8 cellular contexts compared by ENCODE assay signal in genomic region chr10:113385021-113385975, GRCh38.
DNase-seq lines count a peak whose midpoint lies in the region; ATAC-seq, FAIRE-seq and TF ChIP-seq lines count a peak whose summit lies in the region.

No MANE protein-coding gene starts in this region.

- DNase-seq in DMS53 treated with DMSO at 0.1 percent for 48 hours (lab: John Stamatoyannopoulos, UW; ENCODE audit: unreplicated experiment) (peak; percentile 64), SJCRH30 (peak; percentile 86 to 95), head of caudate nucleus (peak; percentile 63 to 94 (median 83)), posterior vena cava (ENCODE audit: low spot score) (peak; percentile 95), urothelium cell line (ENCODE audit: low spot score) (peak; percentile 82)

- no peak overlapping the region for H3K4me3 ChIP-seq in SJCRH30

- no peaks in the 10 kb centered on the region for H3K9me3 ChIP-seq in SJCRH30 (replicated peaks)

- ATAC-seq in GM21717 (IDR thresholded peaks at IDR 0.05; ENCODE audit: unreplicated experiment): peak; percentile 73

- H3K27ac ChIP-seq in SJCRH30: no peak overlapping the region

- FAIRE-seq in urothelium cell line (lab: Jason Lieb, UNC): no peak

- no peak overlapping the region for H3K27ac Mint-ChIP-seq in activated naive CD4-positive, alpha-beta T cell treated with anti-CD3 and anti-CD28 coated beads, Interleukin-2, amount 50 U/mL, for 24 hours

- H3K4me1 ChIP-seq in SJCRH30: peaks cover 8% of the 10 kb centered on the region; the same call in 1 of the 2 replicates

- H3K27me3 ChIP-seq in SJCRH30: no peaks in the 10 kb centered on the region

- no peaks in the 10 kb centered on the region for H3K27me3 Mint-ChIP-seq in activated naive CD4-positive, alpha-beta T cell treated with anti-CD3 and anti-CD28 coated beads, Interleukin-2, amount 50 U/mL, for 24 hours

- no peaks in the 10 kb centered on the region for H3K36me3 ChIP-seq in SJCRH30

- no peaks in the 10 kb centered on the region for H3K9me3 Mint-ChIP-seq in activated naive CD4-positive, alpha-beta T cell treated with anti-CD3 and anti-CD28 coated beads, Interleukin-2, amount 50 U/mL, for 24 hours

- intact Hi-C loops in head of caudate nucleus (cut with DNase I) (loop anchor here (10.0 kb wide), 1 partner anchor 910 kb away; no protein-coding TSS in a partner anchor), posterior vena cava (cut with DNase I) (loop anchor here in 1 of 2 donors (10.0 kb wide), 3 partner anchors 140 to 430 kb away; partner anchors contain the start of gene TCF7L2)

- H3K36me3 Mint-ChIP-seq in activated naive CD4-positive, alpha-beta T cell treated with anti-CD3 and anti-CD28 coated beads, Interleukin-2, amount 50 U/mL, for 24 hours: no peaks in the 10 kb centered on the region

- H3K4me1 Mint-ChIP-seq in activated naive CD4-positive, alpha-beta T cell treated with anti-CD3 and anti-CD28 coated beads, Interleukin-2, amount 50 U/mL, for 24 hours: peaks cover 28% of the 10 kb centered on the region

- peak overlapping the region; percentile 66 for H3K4me3 Mint-ChIP-seq in activated naive CD4-positive, alpha-beta T cell treated with anti-CD3 and anti-CD28 coated beads, Interleukin-2, amount 50 U/mL, for 24 hours

- peak; percentile 88 for TF ChIP-seq CTCF in LNCAP (IDR thresholded peaks at IDR 0.05)
